ENCODE assay signal across 13 cellular contexts in genomic region chr10:24897326-24897926, GRCh38. TPM values are rescaled to one million over a fixed set of nuclear protein-coding genes. Genes with fewer than 3 reads are reported as not detected.
DNase-seq lines count a peak whose midpoint lies in the region; ATAC-seq, FAIRE-seq and TF ChIP-seq lines count a peak whose summit lies in the region.
"Had no signal": no experiment of that assay in that cellular context is flagged by ENCODE, and none has a peak within 500 bp of the region (broad histone marks: within the 10 kb centered on the region; RNA-seq: fewer than 3 reads in every experiment).

No MANE protein-coding gene starts in this region.

- H3K27ac Mint-ChIP-seq in T-helper 2 cell treated with Interferon-gamma antibody and Interleukin-4, amounts not matched to agents 5 μg/mL and 100 μg/mL, for 36 hours, result peak overlapping the region; percentile 58
- H3K27ac Mint-ChIP-seq: H9 had no signal

- H3K9me3 ChIP-seq in endothelial cell of umbilical vein (replicated peaks; ENCODE audit: control insufficient read depth, insufficient read depth, low read length), result no peaks in the 10 kb centered on the region
- H3K9me3 ChIP-seq in heart left ventricle, result no peaks in the 10 kb centered on the region
- H3K9me3 ChIP-seq: lower lobe of right lung, stomach had no signal

- peak overlapping the region; percentile 22 for H3K27ac ChIP-seq in endothelial cell of umbilical vein (ENCODE audit: insufficient read depth, low read depth, low read length)
- H3K27ac ChIP-seq in heart left ventricle, result no peak overlapping the region
- H3K27ac ChIP-seq: C4-2B, lower lobe of right lung, SK-N-MC, stomach had no signal

- BruUV-seq in endothelial cell of umbilical vein (replicated peaks; lab: Mats Ljungman, UMichigan), result no TSS peak

- H2AFZ ChIP-seq in endothelial cell of umbilical vein (ENCODE audit: low read depth, low read length), result no peak overlapping the region

- no peaks in the 10 kb centered on the region for H3K9me1 ChIP-seq in endothelial cell of umbilical vein (replicated peaks; ENCODE audit: control insufficient read depth, extremely low read depth, insufficient read depth, low read length)

- peaks cover 4% of the 10 kb centered on the region for H3K36me3 Mint-ChIP-seq in T-helper 2 cell treated with Interferon-gamma antibody and Interleukin-4, amounts not matched to agents 5 μg/mL and 100 μg/mL, for 36 hours (ENCODE audit: low read depth)

- DNase-seq in stimulated activated CD4-positive, alpha-beta T cell treated with anti-CD3 and anti-CD28 coated beads, Interleukin-1b, Interleukin-23, amount 100 ng/mL, for 48 hours, result peak; percentile 7
- no peak for DNase-seq in stimulated activated CD4-positive, alpha-beta T cell treated with anti-CD3 and anti-CD28 coated beads, Interleukin-2, amount 100 ng/mL, for 48 hours
- DNase-seq in T-helper 2 cell treated with Interferon-gamma antibody and Interleukin-4, amounts not matched to agents 5 μg/mL and 100 μg/mL, for 36 hours (ENCODE audit: low spot score), result peak; percentile 33
- peak; percentile 79 for DNase-seq in endothelial cell of umbilical vein (ENCODE audit: low read depth, low spot score)
- no peak for DNase-seq in NCI-H446 (lab: John Stamatoyannopoulos, UW)
- no peak for DNase-seq in SHP77 (lab: John Stamatoyannopoulos, UW)
- DNase-seq in SKM-1 (lab: John Stamatoyannopoulos, UW; ENCODE audit: unreplicated experiment), result no peak
- DNase-seq in heart left ventricle, result no peak
- DNase-seq: H9, lower lobe of right lung, stomach had no signal

- H3K27me3 Mint-ChIP-seq in T-helper 2 cell treated with Interferon-gamma antibody and Interleukin-4, amounts not matched to agents 5 μg/mL and 100 μg/mL, for 36 hours (ENCODE audit: low read depth), result no peaks in the 10 kb centered on the region

- H3K9me3 Mint-ChIP-seq in T-helper 2 cell treated with Interferon-gamma antibody and Interleukin-4, amounts not matched to agents 5 μg/mL and 100 μg/mL, for 36 hours, result peaks cover 3% of the 10 kb centered on the region
- H3K9me3 Mint-ChIP-seq: H9 had no signal

- H3K36me3 ChIP-seq in endothelial cell of umbilical vein (ENCODE audit: control insufficient read depth in 2 of 2, extremely low read depth in 1 of 2, insufficient read depth in 2 of 2, low read length in 2 of 2) (no peaks in the 10 kb centered on the region), heart left ventricle (no peaks in the 10 kb centered on the region)
- H3K36me3 ChIP-seq: lower lobe of right lung, stomach had no signal

- H3K4me3 ChIP-seq in endothelial cell of umbilical vein (replicated peaks in 1 of 3; ENCODE audit: insufficient read depth in 1 of 3, low read depth in 1 of 3, low read length in 3 of 3) (no peak overlapping the region), heart left ventricle (no peak overlapping the region)
- H3K4me3 ChIP-seq: lower lobe of right lung, SK-N-MC, stomach had no signal

- POLR2A ChIA-PET in endothelial cell of umbilical vein (lab: Charles Lee), result no interaction called here

- H3K4me3 Mint-ChIP-seq in T-helper 2 cell treated with Interferon-gamma antibody and Interleukin-4, amounts not matched to agents 5 μg/mL and 100 μg/mL, for 36 hours, result peak overlapping the region; percentile 14
- H3K4me3 Mint-ChIP-seq: H9 had no signal

- dilution Hi-C loops in endothelial cell of umbilical vein (cut with MboI; ENCODE audit: extremely low pct_ligation_motif_present, low sequenced_read_pairs), result no loop called here

- H3K4me2 ChIP-seq in endothelial cell of umbilical vein (ENCODE audit: insufficient read depth, low read length), result peak overlapping the region; percentile 27

- CTCF ChIA-PET in endothelial cell of umbilical vein (lab: Charles Lee), result no interaction called here

- FAIRE-seq in endothelial cell of umbilical vein (lab: Jason Lieb, UNC), result peak; percentile 63

- intact Hi-C loops in endothelial cell of umbilical vein (cut with micrococcal nuclease) (loop anchor here (2.0 to 5.0 kb wide), 2 partner anchors 120 to 173 kb away; partner anchors contain the start of genes ENKUR and THNSL1), heart left ventricle (cut with DNase I) (no loop called here)

- peaks cover 25% of the 10 kb centered on the region for H3K4me1 ChIP-seq in endothelial cell of umbilical vein (ENCODE audit: control insufficient read depth, extremely low read depth, insufficient read depth, low read length)
- H3K4me1 ChIP-seq in heart left ventricle, result peaks cover 0 to 42% (median 12%) of the 10 kb centered on the region in 12 donors

- TF ChIP-seq POLR2A in endothelial cell of umbilical vein (IDR thresholded peaks at IDR 0.05; ENCODE audit: low read depth, low read length) (no peak), heart left ventricle (IDR thresholded peaks at IDR 0.05) (no peak)

- H3K27me3 ChIP-seq in endothelial cell of umbilical vein (ENCODE audit: control insufficient read depth in 2 of 2, insufficient read depth in 2 of 2, low read length in 2 of 2) (no peaks in the 10 kb centered on the region), heart left ventricle (no peaks in the 10 kb centered on the region)
- H3K27me3 ChIP-seq: stomach had no signal

- no peak for ATAC-seq in heart left ventricle
- ATAC-seq: lower lobe of right lung had no signal

- H4K20me1 ChIP-seq in endothelial cell of umbilical vein (replicated peaks; ENCODE audit: control insufficient read depth, extremely low read depth, insufficient read depth, low read length), result no peaks in the 10 kb centered on the region

- H3K9ac ChIP-seq in endothelial cell of umbilical vein (replicated peaks; ENCODE audit: extremely low read depth, insufficient read depth, low read length), result peak overlapping the region; percentile 10

- peaks cover 28% of the 10 kb centered on the region for H3K4me1 Mint-ChIP-seq in T-helper 2 cell treated with Interferon-gamma antibody and Interleukin-4, amounts not matched to agents 5 μg/mL and 100 μg/mL, for 36 hours (ENCODE audit: low read depth)

- H3K79me2 ChIP-seq in endothelial cell of umbilical vein (ENCODE audit: control insufficient read depth, insufficient read depth, low read length), result no peaks in the 10 kb centered on the region

- WGBS in heart left ventricle, 4 donors, result 68 to 78% (median 70%) methylated on average over 4 of the region's 4 CpGs

- TF ChIP-seq CTCF in endothelial cell of umbilical vein (IDR thresholded peaks at IDR 0.05; ENCODE audit: extremely low read depth in 1 of 2, insufficient read depth in 1 of 2, low read depth in 1 of 2, low read length in 2 of 2) (no peak), heart left ventricle (IDR thresholded peaks at IDR 0.05) (no peak)

TF ChIP-seq in endothelial cell of umbilical vein, 7 proteins besides CTCF, POLR2A, EP300 and RAD21:
- no peak for TF ChIP-seq MAX (IDR thresholded peaks at IDR 0.05; ENCODE audit: insufficient read depth, insufficient read length)
- peak; percentile 81 for TF ChIP-seq JUN (IDR thresholded peaks at IDR 0.05; ENCODE audit: borderline replicate concordance, insufficient read depth, insufficient read length, low read depth)
- TF ChIP-seq GATA2 (IDR thresholded peaks at IDR 0.05; ENCODE audit: insufficient read depth, insufficient read length, low read depth, low read length), result peak; percentile 94
- no peak for TF ChIP-seq MYC (IDR thresholded peaks at IDR 0.05; ENCODE audit: low read depth, low read length)
- no peak for TF ChIP-seq EZH2 (IDR thresholded peaks at IDR 0.05; ENCODE audit: borderline replicate concordance, low read depth, low read length, severe bottlenecking)
- TF ChIP-seq POLR2AphosphoS5 (IDR thresholded peaks at IDR 0.05; ENCODE audit: insufficient read depth, low read depth, low read length), result peak; percentile 74
- peak; percentile 89 for TF ChIP-seq FOS (IDR thresholded peaks at IDR 0.05; ENCODE audit: borderline replicate concordance, insufficient read depth, low read length)

RNA-seq across cellular contexts. Expression of gene PRTFDC1, which starts 55.0 kb away (rescaled TPM):
- 24.2 and 27.0 TPM in 2 replicates for total RNA-seq in endothelial cell of umbilical vein
- 12.7 and 22.0 TPM in 2 replicates for polyA plus RNA-seq in endothelial cell of umbilical vein
- polyA plus RNA-seq in endothelial cell of umbilical vein (2011; cell fraction: cytosol; rRNA removed), result 18.6 and 25.6 TPM in 2 replicates
- polyA plus RNA-seq in endothelial cell of umbilical vein (2011; cell fraction: nucleus; rRNA removed), result 14.6 and 26.8 TPM in 2 replicates
- polyA plus RNA-seq in endothelial cell of umbilical vein (2012), result 20.5 and 20.7 TPM in 2 replicates
- polyA minus RNA-seq in endothelial cell of umbilical vein, result 15.0 and 18.9 TPM in 2 replicates
- polyA minus RNA-seq in endothelial cell of umbilical vein (2011; cell fraction: cytosol; rRNA and poly(A)+ RNA removed), result 2.2 TPM
- polyA minus RNA-seq in endothelial cell of umbilical vein (2011; cell fraction: nucleus; rRNA and poly(A)+ RNA removed), result 5.6 and 7.4 TPM in 2 replicates
- total RNA-seq in heart left ventricle, result 10 to 100 TPM in 1 of 9 donors, 1 to 10 TPM in 8; 1.9 to 13.1 (median 4.6) TPM
- polyA plus RNA-seq in heart left ventricle, result 1 to 10 TPM; 3.3 to 5.2 TPM

Comparison
In these comparisons a context has a peak if more than half of its experiments do, and no peak if none do; other contexts are left out.
1. DNase-seq: peak in stimulated activated CD4-positive, alpha-beta T cell treated with anti-CD3 and anti-CD28 coated beads, Interleukin-1b, Interleukin-23, amount 100 ng/mL, for 48 hours (single experiment), T-helper 2 cell treated with Interferon-gamma antibody and Interleukin-4, amounts not matched to agents 5 μg/mL and 100 μg/mL, for 36 hours (single experiment) and endothelial cell of umbilical vein (single experiment); none in stimulated activated CD4-positive, alpha-beta T cell treated with anti-CD3 and anti-CD28 coated beads, Interleukin-2, amount 100 ng/mL, for 48 hours (0 of 2), NCI-H446 (0 of 2), SHP77 (0 of 2), SKM-1 (single experiment) and heart left ventricle (0 of 5).